In the genomic region with DNA sequence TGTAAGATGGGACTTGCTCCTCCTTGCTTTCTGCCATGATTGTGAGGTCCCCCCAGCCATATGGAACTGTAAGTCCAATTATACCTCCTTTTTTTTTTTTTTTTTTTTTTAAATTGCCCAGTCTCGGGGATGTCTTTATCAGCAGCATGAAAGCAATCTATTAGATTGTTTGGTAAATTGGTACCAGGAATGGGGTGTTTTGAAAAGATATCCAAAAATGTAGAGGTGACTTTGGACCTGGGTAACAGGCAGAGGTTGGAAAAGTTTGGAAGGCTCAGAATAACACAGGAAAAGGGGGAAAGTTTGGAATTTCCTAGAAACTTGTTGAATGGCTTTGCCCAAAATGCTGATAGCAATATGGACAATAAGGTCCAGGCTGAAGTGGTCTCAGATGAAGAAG, we compare ENCODE assay signal across 8 cellular contexts.
"Had no signal": no experiment of that assay in that cellular context is flagged by ENCODE, and none has a peak within 500 bp of the region (broad histone marks: within the 10 kb centered on the region; RNA-seq: fewer than 3 reads in every experiment).

No MANE protein-coding gene starts in this region.

- DNase-seq: GDM1, GF-D8 had no signal

- H3K4me3 ChIP-seq: GM12878 had no signal

- ATAC-seq: GM12878 had no signal

- FAIRE-seq: G401.6, GM12878, GM12891, GM12892, GM18507, GM19239 had no signal
